27 cellular contexts compared by ENCODE assay signal in the genomic region with DNA sequence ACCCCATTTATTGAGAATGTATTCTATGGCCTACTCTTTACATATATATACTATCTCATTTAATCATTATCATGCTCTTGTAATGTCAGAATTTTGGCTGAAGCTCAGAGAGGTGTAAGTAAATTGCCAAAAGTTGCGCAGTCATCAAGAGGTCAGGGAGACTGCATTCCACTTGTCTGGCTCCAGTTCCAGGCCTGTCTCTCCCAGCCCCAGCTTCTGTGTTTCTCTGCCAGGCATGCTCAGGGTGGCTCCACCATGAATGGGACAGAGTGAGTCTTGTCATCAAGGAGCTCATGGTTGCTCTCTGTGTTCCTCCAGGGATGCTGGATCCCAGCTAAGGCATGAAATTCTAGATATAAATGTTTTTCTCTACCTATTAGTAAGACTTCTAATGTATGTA.
"Had no signal": no experiment of that assay in that cellular context is flagged by ENCODE, and none has a peak within 500 bp of the region (broad histone marks: within the 10 kb centered on the region; RNA-seq: fewer than 3 reads in every experiment).

No MANE protein-coding gene starts in this region.

- H3K4me3 Mint-ChIP-seq: activated CD4-positive, alpha-beta T cell treated with anti-CD3 and anti-CD28 coated beads for 36 hours; activated naive CD4-positive, alpha-beta T cell treated with anti-CD3 and anti-CD28 coated beads for 36 hours; activated naive CD8-positive, alpha-beta T cell treated with anti-CD3 and anti-CD28 coated beads for 36 hours; activated T-helper 1 cell treated with anti-CD3 and anti-CD28 coated beads, Interleukin-12 subunit alpha, Interleukin-12 subunit beta, Interleukin-2, Interleukin-4 antibody, amounts not matched to agents 30 ng/mL and 10 ng/mL and 1 ng/mL, durations not matched to agents 14 hours and 24 hours and 36 hours; effector memory CD8-positive, alpha-beta T cell; immature natural killer cell; natural killer cell treated with Interleukin-12 subunit alpha and Interleukin-12 subunit beta and Interleukin-15 and Interleukin-18, amount 100 ng/mL, for 72 hours; stimulated activated effector memory CD8-positive, alpha-beta T cell treated with anti-CD3 and anti-CD28 coated beads, Interleukin-12 subunit alpha, Interleukin-12 subunit beta, amount 100 ng/mL, for 72 hours; stimulated activated naive CD8-positive, alpha-beta T cell treated with anti-CD3 and anti-CD28 coated beads, Interleukin-15, Interleukin-2, amounts not matched to agents 100 ng/mL and 50 ng/mL, for 24 hours had no signal

- FAIRE-seq: bronchial epithelial cell, small intestine had no signal

- H3K4me1 ChIP-seq: colonic mucosa had no signal

- H3K27me3 ChIP-seq: colonic mucosa, heart left ventricle, uterus had no signal

- H3K9me3 Mint-ChIP-seq: activated naive CD4-positive, alpha-beta T cell treated with anti-CD3 and anti-CD28 coated beads for 36 hours; activated naive CD8-positive, alpha-beta T cell treated with anti-CD3 and anti-CD28 coated beads for 36 hours; activated T-helper 1 cell treated with anti-CD3 and anti-CD28 coated beads, Interleukin-12 subunit alpha, Interleukin-12 subunit beta, Interleukin-2, Interleukin-4 antibody, amounts not matched to agents 30 ng/mL and 10 ng/mL and 1 ng/mL, durations not matched to agents 14 hours and 24 hours and 36 hours; effector memory CD8-positive, alpha-beta T cell; immature natural killer cell; natural killer cell treated with Interleukin-12 subunit alpha and Interleukin-12 subunit beta and Interleukin-15 and Interleukin-18, amount 100 ng/mL, for 72 hours; stimulated activated effector memory CD8-positive, alpha-beta T cell treated with anti-CD3 and anti-CD28 coated beads, Interleukin-12 subunit alpha, Interleukin-12 subunit beta, amount 100 ng/mL, for 72 hours; stimulated activated naive CD8-positive, alpha-beta T cell treated with anti-CD3 and anti-CD28 coated beads, Interleukin-15, Interleukin-2, amounts not matched to agents 100 ng/mL and 50 ng/mL, for 24 hours had no signal

- H3K27ac Mint-ChIP-seq: activated CD4-positive, alpha-beta T cell treated with anti-CD3 and anti-CD28 coated beads for 36 hours; activated naive CD4-positive, alpha-beta T cell treated with anti-CD3 and anti-CD28 coated beads for 36 hours; activated naive CD8-positive, alpha-beta T cell treated with anti-CD3 and anti-CD28 coated beads for 36 hours; activated T-helper 1 cell treated with anti-CD3 and anti-CD28 coated beads, Interleukin-12 subunit alpha, Interleukin-12 subunit beta, Interleukin-2, Interleukin-4 antibody, amounts not matched to agents 30 ng/mL and 10 ng/mL and 1 ng/mL, durations not matched to agents 14 hours and 24 hours and 36 hours; effector memory CD8-positive, alpha-beta T cell; immature natural killer cell; natural killer cell treated with Interleukin-12 subunit alpha and Interleukin-12 subunit beta and Interleukin-15 and Interleukin-18, amount 100 ng/mL, for 72 hours; stimulated activated effector memory CD8-positive, alpha-beta T cell treated with anti-CD3 and anti-CD28 coated beads, Interleukin-12 subunit alpha, Interleukin-12 subunit beta, amount 100 ng/mL, for 72 hours; stimulated activated naive CD8-positive, alpha-beta T cell treated with anti-CD3 and anti-CD28 coated beads, Interleukin-15, Interleukin-2, amounts not matched to agents 100 ng/mL and 50 ng/mL, for 24 hours had no signal

- DNase-seq: activated CD4-positive, alpha-beta T cell treated with anti-CD3 and anti-CD28 coated beads for 36 hours; activated CD4-positive, CD25-positive, alpha-beta regulatory T cell; activated effector memory CD4-positive, alpha-beta T cell treated with anti-CD3 and anti-CD28 coated beads, Interleukin-2, amount 50 U/mL, for 16 hours; activated naive CD4-positive, alpha-beta T cell treated with anti-CD3 and anti-CD28 coated beads for 36 hours; activated naive CD8-positive, alpha-beta T cell treated with anti-CD3 and anti-CD28 coated beads for 36 hours; amniotic stem cell; colonic mucosa; effector memory CD8-positive, alpha-beta T cell; erythroblast; foreskin fibroblast; heart left ventricle; hypothalamus; immature natural killer cell; mesendoderm; mucosa of descending colon; small intestine; stimulated activated CD4-positive, alpha-beta T cell treated with anti-CD3 and anti-CD28 coated beads, Interleukin-4, amount 100 ng/mL, for 24 hours; trophoblast cell; uterus had no signal

- H3K27ac ChIP-seq: colonic mucosa, heart left ventricle, thoracic aorta, uterus had no signal

- H3K4me3 ChIP-seq: colonic mucosa, heart left ventricle, lung, mucosa of descending colon, thoracic aorta, uterus had no signal

- H3K9me3 ChIP-seq: colonic mucosa, heart left ventricle, mucosa of descending colon, thoracic aorta, uterus had no signal

- H3K36me3 ChIP-seq: colonic mucosa, heart left ventricle, thoracic aorta, uterus had no signal

- H3K4me1 Mint-ChIP-seq: stimulated activated effector memory CD8-positive, alpha-beta T cell treated with anti-CD3 and anti-CD28 coated beads, Interleukin-12 subunit alpha, Interleukin-12 subunit beta, amount 100 ng/mL, for 72 hours had no signal

- ATAC-seq: activated CD4-positive, alpha-beta T cell treated with anti-CD3 and anti-CD28 coated beads for 36 hours; effector memory CD8-positive, alpha-beta T cell; mucosa of descending colon; natural killer cell treated with Interleukin-12 subunit alpha and Interleukin-12 subunit beta and Interleukin-15 and Interleukin-18, amount 100 ng/mL, for 72 hours; sciatic nerve; stimulated activated effector memory CD8-positive, alpha-beta T cell treated with anti-CD3 and anti-CD28 coated beads, Interleukin-12 subunit alpha, Interleukin-12 subunit beta, amount 100 ng/mL, for 72 hours had no signal

- H3K36me3 Mint-ChIP-seq: activated naive CD8-positive, alpha-beta T cell treated with anti-CD3 and anti-CD28 coated beads for 36 hours; natural killer cell treated with Interleukin-12 subunit alpha and Interleukin-12 subunit beta and Interleukin-15 and Interleukin-18, amount 100 ng/mL, for 72 hours; stimulated activated effector memory CD8-positive, alpha-beta T cell treated with anti-CD3 and anti-CD28 coated beads, Interleukin-12 subunit alpha, Interleukin-12 subunit beta, amount 100 ng/mL, for 72 hours had no signal
